Comparison of ENCODE assay signal across 1 cellular context in the genomic region with DNA sequence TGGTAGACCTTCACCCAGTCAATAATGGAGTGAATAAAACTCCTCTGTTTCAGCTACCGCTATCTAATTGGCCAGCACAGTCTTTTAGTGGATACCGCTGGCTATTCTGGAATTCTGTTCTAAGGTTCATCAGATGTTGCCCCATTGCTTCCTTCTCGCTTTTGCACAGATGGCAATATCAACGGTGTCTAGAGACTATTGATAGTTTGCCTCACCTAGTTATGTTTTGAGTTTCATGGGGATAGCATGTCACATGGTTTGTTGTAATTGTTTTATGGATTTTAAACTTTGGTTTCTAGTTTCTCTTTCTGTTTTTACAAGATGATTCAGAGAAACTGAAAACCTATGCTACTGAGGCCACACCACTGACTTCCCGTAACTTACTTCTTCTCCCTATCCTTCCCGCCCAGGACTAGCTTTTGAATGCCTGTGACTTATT.
A peak's percentile ranks its signal among the peaks of the same experiment; 100 is the strongest.
TF ChIP-seq lines count a peak whose summit lies in the region.

No MANE protein-coding gene starts in this region.

TF ChIP-seq in liver, 16 proteins besides CTCF, POLR2A, EP300 and RAD21 (continued from another document):
- TF ChIP-seq, protein P1, sequence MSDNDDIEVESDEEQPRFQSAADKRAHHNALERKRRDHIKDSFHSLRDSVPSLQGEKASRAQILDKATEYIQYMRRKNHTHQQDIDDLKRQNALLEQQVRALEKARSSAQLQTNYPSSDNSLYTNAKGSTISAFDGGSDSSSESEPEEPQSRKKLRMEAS (IDR thresholded peaks at IDR 0.05), result no peak
- TF ChIP-seq GABPA (IDR thresholded peaks at IDR 0.05 in 1 of 2, conservative IDR thresholded peaks at IDR 0.05 in 1 of 2) (no peak), HNF4A (conservative IDR thresholded peaks at IDR 0.05) (peak; percentile 51), NR2F2 (IDR thresholded peaks at IDR 0.05) (no peak), HNF4G (IDR thresholded peaks at IDR 0.05) (no peak), JUND (IDR thresholded peaks at IDR 0.05) (no peak), FOXA2 (IDR thresholded peaks at IDR 0.05) (no peak), YY1 (IDR thresholded peaks at IDR 0.05) (peak; percentile 31), FOXA1 (IDR thresholded peaks at IDR 0.05) (no peak), RXRA (IDR thresholded peaks at IDR 0.05) (peak in 1 of 2 donors; percentile 11)
- TF ChIP-seq, protein P2, sequence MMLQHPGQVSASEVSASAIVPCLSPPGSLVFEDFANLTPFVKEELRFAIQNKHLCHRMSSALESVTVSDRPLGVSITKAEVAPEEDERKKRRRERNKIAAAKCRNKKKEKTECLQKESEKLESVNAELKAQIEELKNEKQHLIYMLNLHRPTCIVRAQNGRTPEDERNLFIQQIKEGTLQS (IDR thresholded peaks at IDR 0.05), result no peak
